ENCODE assay signal across 8 cellular contexts in genomic region chr1:161045749-161046573, GRCh38. TPM values are rescaled to one million over a fixed set of nuclear protein-coding genes. Genes with fewer than 3 reads are reported as not detected.
DNase-seq lines count a peak whose midpoint lies in the region; ATAC-seq and TF ChIP-seq lines count a peak whose summit lies in the region.

USF1 (minus strand) TSS chr1:161045977; CDS start chr1:161043275, 2,702 bp downstream.

- ATAC-seq in GM19324 (IDR thresholded peaks at IDR 0.05; ENCODE audit: low FRiP score, unreplicated experiment): peak; percentile 66
- ATAC-seq in HG03469 (IDR thresholded peaks at IDR 0.05; ENCODE audit: unreplicated experiment): peak; percentile 41

- peaks cover 51% of the 10 kb centered on the region for H3K36me3 Mint-ChIP-seq in activated CD4-positive, alpha-beta T cell treated with anti-CD3 and anti-CD28 coated beads, Interleukin-2, amount 10 ng/mL, durations not matched to agents 24 days and 14 days (ENCODE audit: low read depth)

- peak within 1 kb of the TSS; percentile 84 for H3K4me3 Mint-ChIP-seq in activated CD4-positive, alpha-beta T cell treated with anti-CD3 and anti-CD28 coated beads, Interleukin-2, amount 10 ng/mL, durations not matched to agents 24 days and 14 days

- no peaks in the 10 kb centered on the region; the same call in 1 of the 2 replicates for H3K9me3 ChIP-seq in BE2C

- H3K36me3 ChIP-seq in BE2C: peaks cover 20% of the 10 kb centered on the region

- H3K27me3 Mint-ChIP-seq in activated CD4-positive, alpha-beta T cell treated with anti-CD3 and anti-CD28 coated beads, Interleukin-2, amount 10 ng/mL, durations not matched to agents 24 days and 14 days: no peaks in the 10 kb centered on the region

- intact Hi-C loops in activated CD4-positive, alpha-beta T cell treated with anti-CD3 and anti-CD28 coated beads, Interleukin-2, amount 10 ng/mL, durations not matched to agents 24 days and 14 days (cut with micrococcal nuclease): loop anchor here (1.0 to 10.0 kb wide), 6 partner anchors 22 to 349 kb away; partner anchors contain the start of gene NDUFS2

- no peaks in the 10 kb centered on the region for H3K9me3 Mint-ChIP-seq in activated CD4-positive, alpha-beta T cell treated with anti-CD3 and anti-CD28 coated beads, Interleukin-2, amount 10 ng/mL, durations not matched to agents 24 days and 14 days

- H3K27ac ChIP-seq in coronary artery: peak within 1 kb of the TSS; percentile 89

- H3K4me3 ChIP-seq in BE2C (ENCODE audit: low read depth, low read length) (peak within 1 kb of the TSS; percentile 81), coronary artery (peak within 1 kb of the TSS; percentile 78)

- no peaks in the 10 kb centered on the region for H3K4me1 ChIP-seq in BE2C

- DNase-seq in BE2C (peak; percentile 93), NCI-H526 treated with DMSO at 0.1 percent for 48 hours (lab: John Stamatoyannopoulos, UW) (peak; percentile 98), coronary artery (ENCODE audit: low spot score) (peak; percentile 96), left kidney (ENCODE audit: low read depth, low spot score) (peak; percentile 99)
- peak; percentile 99 for DNase-seq in activated CD4-positive, alpha-beta T cell treated with anti-CD3 and anti-CD28 coated beads, Interleukin-2, amount 10 ng/mL, durations not matched to agents 24 days and 14 days
- DNase-seq in stimulated activated CD4-positive, alpha-beta T cell treated with anti-CD3 and anti-CD28 coated beads, Interleukin-2, amount 100 ng/mL, for 24 hours: peak; percentile 89 to 93

- H3K27me3 ChIP-seq in BE2C: no peaks in the 10 kb centered on the region

- peak within 1 kb of the TSS; percentile 97 for H3K27ac Mint-ChIP-seq in activated CD4-positive, alpha-beta T cell treated with anti-CD3 and anti-CD28 coated beads, Interleukin-2, amount 10 ng/mL, durations not matched to agents 24 days and 14 days

- H3K4me1 Mint-ChIP-seq in activated CD4-positive, alpha-beta T cell treated with anti-CD3 and anti-CD28 coated beads, Interleukin-2, amount 10 ng/mL, durations not matched to agents 24 days and 14 days: peaks cover 42% of the 10 kb centered on the region

- TF ChIP-seq CTCF in BE2C (IDR thresholded peaks at IDR 0.05; ENCODE audit: low read depth, low read length): no peak
- no peak for TF ChIP-seq CTCF in coronary artery (IDR thresholded peaks at IDR 0.05)

RNA-seq across cellular contexts. Expression of gene USF1, which starts in this region (rescaled TPM):
- 83.8 TPM for polyA plus RNA-seq in BE2C (2012; ENCODE audit: insufficient read depth, insufficient read length, low read depth)
- total RNA-seq in activated CD4-positive, alpha-beta T cell treated with anti-CD3 and anti-CD28 coated beads, Interleukin-2, amount 10 ng/mL, durations not matched to agents 24 days and 14 days: 46.5 and 48.6 TPM in 2 replicates

Comparison
In these comparisons a context has a peak if more than half of its experiments do, and no peak if none do; other contexts are left out.
1. Peak in every context shown above with its lines: DNase-seq, ATAC-seq, H3K4me3 ChIP-seq and H3K27ac ChIP-seq.